In the genomic region with DNA sequence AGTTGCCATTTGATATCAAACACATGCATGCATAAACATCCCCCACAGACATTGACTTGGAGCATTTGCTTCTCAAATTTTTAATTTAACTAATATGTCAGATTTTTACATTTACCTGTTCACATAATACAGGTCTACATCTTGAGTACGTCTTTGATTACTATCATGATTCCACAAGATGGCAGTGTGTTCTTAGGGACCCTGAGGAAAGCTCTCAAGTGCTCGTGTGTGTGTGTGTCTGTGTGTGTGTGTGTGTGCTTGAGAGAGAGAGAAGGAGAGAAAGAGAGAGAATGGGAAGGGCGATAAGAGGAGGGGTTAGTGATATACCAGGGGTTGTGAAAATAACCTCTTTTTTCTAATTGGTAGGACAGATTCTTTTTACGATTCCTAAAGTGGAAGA, we compare ENCODE assay signal across 14 cellular contexts.
DNase-seq lines count a peak whose midpoint lies in the region; ATAC-seq and TF ChIP-seq lines count a peak whose summit lies in the region.
"Had no signal": no experiment of that assay in that cellular context is flagged by ENCODE, and none has a peak within 500 bp of the region (broad histone marks: within the 10 kb centered on the region; RNA-seq: fewer than 3 reads in every experiment).

No MANE protein-coding gene starts in this region.

- ATAC-seq in activated T-cell treated with anti-CD3 and anti-CD28 coated beads, Interleukin-2, amount 50 U/mL, for 4 hours = peak; percentile 38 to 43
- ATAC-seq in naive thymus-derived CD8-positive, alpha-beta T cell = peak; percentile 68 to 72
- no peak for ATAC-seq in HG03354 (IDR thresholded peaks at IDR 0.05; ENCODE audit: poor library complexity, severe bottlenecking, unreplicated experiment)
- ATAC-seq: HepG2; stimulated activated naive B cell treated with anti-CD40 and anti-IgM and Interleukin-4, amounts not matched to agents 10 μg/mL and 1 μg/mL and 100 μg/mL, for 72 hours had no signal

- no peak overlapping the region for H3K4me2 ChIP-seq in smooth muscle cell

- no peak overlapping the region for H3K4me3 ChIP-seq in smooth muscle cell

- H3F3A ChIP-seq in smooth muscle cell (ENCODE audit: low read depth) = no peaks in the 10 kb centered on the region

- peak overlapping the region; percentile 74 for H3K4me3 Mint-ChIP-seq in activated T-cell treated with anti-CD3 and anti-CD28 coated beads, Interleukin-2, amount 50 U/mL, for 4 hours
- H3K4me3 Mint-ChIP-seq in activated naive CD8-positive, alpha-beta T cell = peak overlapping the region; percentile 72
- peak overlapping the region; percentile 11 to 89 (median 62) for H3K4me3 Mint-ChIP-seq in naive thymus-derived CD8-positive, alpha-beta T cell
- H3K4me3 Mint-ChIP-seq: stimulated activated naive B cell treated with anti-CD40 and anti-IgM and Interleukin-4, amounts not matched to agents 10 μg/mL and 1 μg/mL and 100 μg/mL, for 72 hours had no signal

- peaks cover 13% of the 10 kb centered on the region for H3K27me3 Mint-ChIP-seq in activated T-cell treated with anti-CD3 and anti-CD28 coated beads, Interleukin-2, amount 50 U/mL, for 4 hours (ENCODE audit: low read depth)
- peaks cover 10% of the 10 kb centered on the region for H3K27me3 Mint-ChIP-seq in activated naive CD8-positive, alpha-beta T cell
- peaks cover 1 to 19% (median 12%) of the 10 kb centered on the region in 5 donors for H3K27me3 Mint-ChIP-seq in naive thymus-derived CD8-positive, alpha-beta T cell

- no peaks in the 10 kb centered on the region for H3K79me2 ChIP-seq in smooth muscle cell (ENCODE audit: low read depth)

- H3K9me3 ChIP-seq in smooth muscle cell (replicated peaks; ENCODE audit: low read depth) = no peaks in the 10 kb centered on the region

- no peak overlapping the region for H2AFZ ChIP-seq in smooth muscle cell (ENCODE audit: low read depth)

- H3K9ac ChIP-seq in smooth muscle cell (ENCODE audit: low read depth) = no peak overlapping the region

- no peaks in the 10 kb centered on the region for H3K36me3 ChIP-seq in smooth muscle cell (ENCODE audit: low read depth)

- no peak overlapping the region for H3K27ac ChIP-seq in smooth muscle cell (ENCODE audit: low read depth)

- H3K36me3 Mint-ChIP-seq in activated T-cell treated with anti-CD3 and anti-CD28 coated beads, Interleukin-2, amount 50 U/mL, for 4 hours (ENCODE audit: insufficient read depth) = no peaks in the 10 kb centered on the region
- H3K36me3 Mint-ChIP-seq in activated naive CD8-positive, alpha-beta T cell = no peaks in the 10 kb centered on the region
- H3K36me3 Mint-ChIP-seq in naive thymus-derived CD8-positive, alpha-beta T cell = no peaks in the 10 kb centered on the region
- H3K36me3 Mint-ChIP-seq: stimulated activated naive B cell treated with anti-CD40 and anti-IgM and Interleukin-4, amounts not matched to agents 10 μg/mL and 1 μg/mL and 100 μg/mL, for 72 hours had no signal

- no peaks in the 10 kb centered on the region for H3K4me1 ChIP-seq in smooth muscle cell (ENCODE audit: low read depth)

- no peak for TF ChIP-seq CTCF in smooth muscle cell (IDR thresholded peaks at IDR 0.05; ENCODE audit: borderline replicate concordance, insufficient read depth, poor library complexity, severe bottlenecking)

- DNase-seq in activated T-cell treated with anti-CD3 and anti-CD28 coated beads, Interleukin-2, amount 50 U/mL, for 4 hours = no peak
- no peak for DNase-seq in activated T-cell treated with anti-CD3 and anti-CD28 coated beads, Interleukin-2, amount 50 U/mL, for 48 hours
- DNase-seq in NAMALWA (ENCODE audit: low spot score) (peak; percentile 33), smooth muscle cell (lab: John Stamatoyannopoulos, UW; ENCODE audit: unreplicated experiment) (no peak)
- peak in 4 of 10 donors; percentile 8 to 41 (median 26) for DNase-seq in naive thymus-derived CD8-positive, alpha-beta T cell
- DNase-seq in stimulated activated CD4-positive, alpha-beta T cell treated with anti-CD3 and anti-CD28 coated beads, Interleukin-12 subunit alpha, Interleukin-12 subunit beta, amount 100 ng/mL, for 4 hours = no peak
- DNase-seq: NCI-H1694 treated with DMSO at 0.1 percent for 48 hours; NCI-H774; stimulated activated CD4-positive, alpha-beta T cell treated with anti-CD3 and anti-CD28 coated beads, Interleukin-2, amount 100 ng/mL, for 48 hours; stimulated activated naive B cell treated with anti-CD40 and anti-IgM and Interleukin-4, amounts not matched to agents 10 μg/mL and 1 μg/mL and 100 μg/mL, for 72 hours had no signal

- H3K27ac Mint-ChIP-seq in activated naive CD8-positive, alpha-beta T cell = peak overlapping the region; percentile 66
- peak overlapping the region in 8 of 10 donors; percentile 13 to 83 (median 70) for H3K27ac Mint-ChIP-seq in naive thymus-derived CD8-positive, alpha-beta T cell
- H3K27ac Mint-ChIP-seq: stimulated activated naive B cell treated with anti-CD40 and anti-IgM and Interleukin-4, amounts not matched to agents 10 μg/mL and 1 μg/mL and 100 μg/mL, for 72 hours had no signal

- no peaks in the 10 kb centered on the region for H4K20me1 ChIP-seq in smooth muscle cell (ENCODE audit: low read depth)

- H3K4me1 Mint-ChIP-seq in activated T-cell treated with anti-CD3 and anti-CD28 coated beads, Interleukin-2, amount 50 U/mL, for 4 hours (ENCODE audit: low read depth) = peaks cover 4% of the 10 kb centered on the region
- peaks cover 4% of the 10 kb centered on the region for H3K4me1 Mint-ChIP-seq in activated naive CD8-positive, alpha-beta T cell (ENCODE audit: low read depth)
- peaks cover 0 to 4% (median 1%) of the 10 kb centered on the region in 4 donors for H3K4me1 Mint-ChIP-seq in naive thymus-derived CD8-positive, alpha-beta T cell
- H3K4me1 Mint-ChIP-seq: stimulated activated naive B cell treated with anti-CD40 and anti-IgM and Interleukin-4, amounts not matched to agents 10 μg/mL and 1 μg/mL and 100 μg/mL, for 72 hours had no signal

- POLR2A ChIA-PET in naive thymus-derived CD8-positive, alpha-beta T cell (lab: Charles Lee) = interaction anchor here (0.5 to 1.0 kb wide), 4 partner anchors 15 to 749 kb away, joined by 3 to 5 read pairs (median 4); partner anchors contain the start of gene DAD1

- H3K9me3 Mint-ChIP-seq in activated T-cell treated with anti-CD3 and anti-CD28 coated beads, Interleukin-2, amount 50 U/mL, for 4 hours = no peaks in the 10 kb centered on the region
- H3K9me3 Mint-ChIP-seq in activated naive CD8-positive, alpha-beta T cell (ENCODE audit: low read depth) = no peaks in the 10 kb centered on the region
- H3K9me3 Mint-ChIP-seq in naive thymus-derived CD8-positive, alpha-beta T cell = no peaks in the 10 kb centered on the region
- H3K9me3 Mint-ChIP-seq: activated naive CD4-positive, alpha-beta T cell treated with anti-CD3 and anti-CD28 coated beads, Interleukin-2, amount 50 U/mL, for 72 hours had no signal

- peaks cover 23% of the 10 kb centered on the region for H3K27me3 ChIP-seq in smooth muscle cell (ENCODE audit: low read depth)

- 22% methylated on average over 3 of the region's 4 CpGs for WGBS in smooth muscle cell (ENCODE audit: low lambda C conversion rate)
